Comparison of ENCODE assay signal across 1 cellular context in the genomic region with DNA sequence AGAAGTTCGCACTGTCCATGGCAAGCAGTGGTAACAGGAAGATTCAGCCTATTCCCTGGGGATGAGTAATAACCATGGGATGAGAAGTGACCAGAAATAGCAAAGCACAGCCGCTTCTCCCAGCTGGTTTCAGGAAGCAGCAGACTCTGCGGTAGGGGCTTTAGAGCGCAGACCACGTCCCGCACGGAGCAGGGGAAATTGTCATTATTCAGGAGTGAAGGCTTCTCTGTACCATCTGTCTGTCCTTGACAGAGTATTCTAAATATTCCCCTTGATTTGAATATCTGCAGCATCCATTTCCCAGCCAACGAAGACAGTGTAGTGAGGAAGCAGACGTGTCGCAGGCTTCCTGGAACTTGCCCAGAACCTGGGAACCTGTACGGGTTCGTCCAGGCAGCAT.
TF ChIP-seq lines count a peak whose summit lies in the region.

No MANE protein-coding gene starts in this region.

TF ChIP-seq in HepG2, 621 proteins besides CTCF, POLR2A, EP300 and RAD21 (continued from another document):
- TF ChIP-seq, protein P1, sequence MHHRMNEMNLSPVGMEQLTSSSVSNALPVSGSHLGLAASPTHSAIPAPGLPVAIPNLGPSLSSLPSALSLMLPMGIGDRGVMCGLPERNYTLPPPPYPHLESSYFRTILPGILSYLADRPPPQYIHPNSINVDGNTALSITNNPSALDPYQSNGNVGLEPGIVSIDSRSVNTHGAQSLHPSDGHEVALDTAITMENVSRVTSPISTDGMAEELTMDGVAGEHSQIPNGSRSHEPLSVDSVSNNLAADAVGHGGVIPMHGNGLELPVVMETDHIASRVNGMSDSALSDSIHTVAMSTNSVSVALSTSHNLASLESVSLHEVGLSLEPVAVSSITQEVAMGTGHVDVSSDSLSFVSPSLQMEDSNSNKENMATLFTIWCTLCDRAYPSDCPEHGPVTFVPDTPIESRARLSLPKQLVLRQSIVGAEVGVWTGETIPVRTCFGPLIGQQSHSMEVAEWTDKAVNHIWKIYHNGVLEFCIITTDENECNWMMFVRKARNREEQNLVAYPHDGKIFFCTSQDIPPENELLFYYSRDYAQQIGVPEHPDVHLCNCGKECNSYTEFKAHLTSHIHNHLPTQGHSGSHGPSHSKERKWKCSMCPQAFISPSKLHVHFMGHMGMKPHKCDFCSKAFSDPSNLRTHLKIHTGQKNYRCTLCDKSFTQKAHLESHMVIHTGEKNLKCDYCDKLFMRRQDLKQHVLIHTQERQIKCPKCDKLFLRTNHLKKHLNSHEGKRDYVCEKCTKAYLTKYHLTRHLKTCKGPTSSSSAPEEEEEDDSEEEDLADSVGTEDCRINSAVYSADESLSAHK (CRISPR knock-in tag; IDR thresholded peaks at IDR 0.05; ENCODE audit: borderline replicate concordance): no peak
- TF ChIP-seq NFYB (CRISPR knock-in tag; IDR thresholded peaks at IDR 0.05): no peak
TF ChIP-seq in HepG2: peak in this region for 0.
